8 cellular contexts compared by ENCODE assay signal in genomic region chr11:279966-280761, GRCh38. TPM values are rescaled to one million over a fixed set of nuclear protein-coding genes. Genes with fewer than 3 reads are reported as not detected.
DNase-seq lines count a peak whose midpoint lies in the region; ATAC-seq and TF ChIP-seq lines count a peak whose summit lies in the region.

No MANE protein-coding gene starts in this region.

- no peak overlapping the region for H3K27ac Mint-ChIP-seq in natural killer cell

- H3F3A ChIP-seq in MM.1S (ENCODE audit: insufficient read depth, low read length) = no peaks in the 10 kb centered on the region

- no peak overlapping the region for H3K9ac ChIP-seq in MM.1S (ENCODE audit: low read length)

- peaks cover 31% of the 10 kb centered on the region for H3K27me3 ChIP-seq in MM.1S (replicated peaks; ENCODE audit: insufficient read depth, low read length)

- H3K9me3 Mint-ChIP-seq in natural killer cell = no peaks in the 10 kb centered on the region

- TF ChIP-seq CTCF in natural killer cell (IDR thresholded peaks at IDR 0.05) = no peak
- TF ChIP-seq CTCF in MM.1S (IDR thresholded peaks at IDR 0.05; ENCODE audit: low read length) = no peak

- no peaks in the 10 kb centered on the region for H3K9me2 ChIP-seq in MM.1S (replicated peaks; ENCODE audit: insufficient read depth, low read length)

- no peaks in the 10 kb centered on the region for H3K79me2 ChIP-seq in MM.1S (ENCODE audit: low read length)

- no peaks in the 10 kb centered on the region for H4K20me1 ChIP-seq in MM.1S (ENCODE audit: insufficient read depth, low read length)

- no peak overlapping the region for H3K27ac ChIP-seq in MM.1S (ENCODE audit: low read length)

- H3K27me3 Mint-ChIP-seq in natural killer cell (ENCODE audit: low read depth in 2 of 2) = peaks cover 0 to 38% of the 10 kb centered on the region in 2 donors

- no peaks in the 10 kb centered on the region for H3K36me3 ChIP-seq in MM.1S (replicated peaks; ENCODE audit: insufficient read depth, low read length)

- no peaks in the 10 kb centered on the region for H3K4me1 ChIP-seq in MM.1S (ENCODE audit: low read length)

- H3K4me3 ChIP-seq in MM.1S (ENCODE audit: low read length) = no peak overlapping the region

- peaks cover 25 to 49% of the 10 kb centered on the region in 2 donors for H3K4me1 Mint-ChIP-seq in natural killer cell

- no peaks in the 10 kb centered on the region for H3K36me3 Mint-ChIP-seq in natural killer cell

- peak; percentile 68 for DNase-seq in ELF-1 (ENCODE audit: low read depth, low spot score)
- peak; percentile 53 for DNase-seq in dermis blood vessel endothelial cell
- peak; percentile 23 for DNase-seq in natural killer cell
- DNase-seq in COLO829 (ENCODE audit: low spot score) = no peak
- DNase-seq in MM.1S = no peak

- ATAC-seq in SK-N-SH treated with all-trans-retinoic acid at 6 μM for 48 hours = peak; percentile 43
- peak; percentile 51 to 64 (median 58) for ATAC-seq in natural killer cell
- no peak for ATAC-seq in HG02623 (IDR thresholded peaks at IDR 0.05; ENCODE audit: unreplicated experiment)
- no peak for ATAC-seq in GM21737 (IDR thresholded peaks at IDR 0.05; ENCODE audit: unreplicated experiment)

- intact Hi-C loops in natural killer cell (cut with micrococcal nuclease) = no loop called here

- no peaks in the 10 kb centered on the region for H3K9me3 ChIP-seq in MM.1S (replicated peaks; ENCODE audit: insufficient read depth, low read length)

- H3K4me3 Mint-ChIP-seq in natural killer cell = peak overlapping the region; percentile 77

- no peak overlapping the region for H3K4me2 ChIP-seq in MM.1S (ENCODE audit: low read depth, low read length)

- H2AFZ ChIP-seq in MM.1S (ENCODE audit: low read length) = no peak overlapping the region

TF ChIP-seq in SK-N-SH treated with all-trans-retinoic acid at 6 μM for 48 hours, 23 proteins besides CTCF, POLR2A, EP300 and RAD21:
- no peak for TF ChIP-seq TSHZ2 (CRISPR knock-in tag; IDR thresholded peaks at IDR 0.05)
- no peak for TF ChIP-seq CSDC2 (CRISPR knock-in tag; IDR thresholded peaks at IDR 0.05)
TF ChIP-seq in SK-N-SH treated with all-trans-retinoic acid at 6 μM for 48 hours: peak in this region for 0.

RNA-seq across cellular contexts. Expression of gene NLRP6, which starts 2.0 kb away (rescaled TPM):
- not detected in 2 replicates for total RNA-seq in dermis blood vessel endothelial cell
- 1 to 10 TPM; 1.7 to 3.0 (median 2.3) TPM for total RNA-seq in natural killer cell

RNA-seq across cellular contexts. Expression of gene PGGHG, which starts 8.8 kb away (rescaled TPM):
- total RNA-seq in dermis blood vessel endothelial cell (15.1 and 28.4 TPM in 2 replicates), natural killer cell (100 to 1,000 TPM; 130 to 237 (median 153) TPM)

RNA-seq across cellular contexts. Expression of gene IFITM5, which starts 19.2 kb away (rescaled TPM):
- total RNA-seq in dermis blood vessel endothelial cell = not detected in 2 replicates
- total RNA-seq in natural killer cell = not detected

RNA-seq across cellular contexts. Expression of gene IFITM2, which starts 27.5 kb away (rescaled TPM):
- total RNA-seq in dermis blood vessel endothelial cell (69.8 and 135 TPM in 2 replicates), natural killer cell (1,000 to 10,000 TPM; 1,080 to 1,421 (median 1,273) TPM)

RNA-seq across cellular contexts. Expression of gene IFITM1, which starts 33.7 kb away (rescaled TPM):
- total RNA-seq in dermis blood vessel endothelial cell = 0.37 and 3.4 TPM in 2 replicates
- 100 to 1,000 TPM; 540 to 809 (median 710) TPM for total RNA-seq in natural killer cell

Comparison
In these comparisons a context has a peak if more than half of its experiments do, and no peak if none do; other contexts are left out.
1. DNase-seq: peak in ELF-1 (single experiment), dermis blood vessel endothelial cell (single experiment) and natural killer cell (single experiment); none in COLO829 (single experiment) and MM.1S (single experiment).
2. ATAC-seq: peak in SK-N-SH treated with all-trans-retinoic acid at 6 μM for 48 hours (single experiment) and natural killer cell (3 of 3); none in HG02623 (single experiment) and GM21737 (single experiment).